In the genomic region with DNA sequence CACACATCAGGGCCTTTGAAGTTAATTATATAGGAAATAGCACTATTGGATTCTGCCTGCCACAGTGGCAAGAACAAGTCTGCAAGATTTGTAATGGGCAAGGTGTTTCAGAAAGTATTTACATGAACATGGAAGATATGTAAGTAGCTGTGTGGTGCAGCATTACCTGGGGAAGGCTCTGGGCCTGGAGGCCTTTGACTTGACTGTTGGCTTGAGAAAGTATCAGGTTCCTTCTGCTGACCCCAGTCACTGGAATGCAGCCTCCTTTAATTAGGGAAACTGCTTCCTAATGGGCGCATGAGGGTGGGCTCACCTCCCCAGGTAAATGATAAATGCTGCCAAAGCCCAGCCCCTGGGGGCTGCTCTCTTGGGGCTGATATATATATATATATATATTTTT, we compare ENCODE assay signal across 27 cellular contexts.
"Had no signal": no experiment of that assay in that cellular context is flagged by ENCODE, and none has a peak within 500 bp of the region (broad histone marks: within the 10 kb centered on the region; RNA-seq: fewer than 3 reads in every experiment).

No MANE protein-coding gene starts in this region.

- H3K4me1 ChIP-seq: uterus had no signal

- DNase-seq: hypothalamus; islet precursor cell; lower lobe of right lung; mammary epithelial cell; mesenchymal stem cell; naive thymus-derived CD8-positive, alpha-beta T cell; nephron progenitor cell; occipital lobe; ovary; right lobe of liver; stimulated activated CD4-positive, alpha-beta T cell treated with anti-CD3 and anti-CD28 coated beads, Interleukin-1b, Interleukin-23, amount 100 ng/mL, for 48 hours; stimulated activated CD4-positive, alpha-beta T cell treated with anti-CD3 and anti-CD28 coated beads, Interleukin-2, amount 100 ng/mL, for 48 hours; stimulated activated CD4-positive, alpha-beta T cell treated with anti-CD3 and anti-CD28 coated beads, Interleukin-4, amount 100 ng/mL, for 4 hours; stimulated activated CD8-positive, alpha-beta memory T cell treated with anti-CD3 and anti-CD28 coated beads, Interleukin-4, amount 100 ng/mL, for 48 hours; stimulated activated naive CD4-positive, alpha-beta T cell treated with Interleukin-2 at 50 U/mL for 16 hours; stimulated activated naive CD8-positive, alpha-beta T cell treated with anti-CD3 and anti-CD28 coated beads, Interleukin-15, amount 100 ng/mL, for 72 hours; substantia nigra; uterus had no signal

- H3K27me3 Mint-ChIP-seq: naive thymus-derived CD8-positive, alpha-beta T cell; progenitor cell of endocrine pancreas; stimulated activated memory B cell treated with anti-CD40 and anti-IgM and Interleukin-4, amounts not matched to agents 10 μg/mL and 1 μg/mL and 100 μg/mL, for 72 hours; stimulated activated naive CD8-positive, alpha-beta T cell treated with anti-CD3 and anti-CD28 coated beads, Interleukin-15, amount 100 ng/mL, for 72 hours; type B pancreatic cell had no signal

- ATAC-seq: left lobe of liver; lower lobe of right lung; naive thymus-derived CD8-positive, alpha-beta T cell; right lobe of liver; stimulated activated memory B cell treated with anti-CD40 and anti-IgM and Interleukin-4, amounts not matched to agents 10 μg/mL and 1 μg/mL and 100 μg/mL, for 72 hours; stimulated activated naive CD8-positive, alpha-beta T cell treated with anti-CD3 and anti-CD28 coated beads, Interleukin-15, amount 100 ng/mL, for 72 hours had no signal

- H3K9me3 Mint-ChIP-seq: naive thymus-derived CD8-positive, alpha-beta T cell; nephron progenitor cell; neural progenitor cell; stimulated activated memory B cell treated with anti-CD40 and anti-IgM and Interleukin-4, amounts not matched to agents 10 μg/mL and 1 μg/mL and 100 μg/mL, for 72 hours; stimulated activated naive CD8-positive, alpha-beta T cell treated with anti-CD3 and anti-CD28 coated beads, Interleukin-15, amount 100 ng/mL, for 72 hours; type B pancreatic cell had no signal

- H3K4me2 ChIP-seq: neural progenitor cell, smooth muscle cell had no signal

- H3K27ac ChIP-seq: lower lobe of right lung, neural progenitor cell, neutrophil, ovary, right atrium auricular region, right lobe of liver, tibial nerve, uterus had no signal

- H3K9me3 ChIP-seq: lower lobe of right lung, neutrophil, ovary, right atrium auricular region, right lobe of liver, tibial nerve, uterus had no signal

- H3K27me3 ChIP-seq: neural progenitor cell, neutrophil, ovary, right atrium auricular region, right lobe of liver, tibial nerve, uterus had no signal

- H3K4me3 Mint-ChIP-seq: naive thymus-derived CD8-positive, alpha-beta T cell; nephron progenitor cell; neural progenitor cell; stimulated activated memory B cell treated with anti-CD40 and anti-IgM and Interleukin-4, amounts not matched to agents 10 μg/mL and 1 μg/mL and 100 μg/mL, for 72 hours; stimulated activated naive CD8-positive, alpha-beta T cell treated with anti-CD3 and anti-CD28 coated beads, Interleukin-15, amount 100 ng/mL, for 72 hours; type B pancreatic cell had no signal

- H3K4me3 ChIP-seq: lower lobe of right lung, neural progenitor cell, ovary, right atrium auricular region, right lobe of liver, smooth muscle cell, tibial nerve, uterus had no signal

- H3K36me3 ChIP-seq: neural progenitor cell, ovary, right lobe of liver, uterus had no signal

- H3K27ac Mint-ChIP-seq: naive thymus-derived CD8-positive, alpha-beta T cell; nephron progenitor cell; progenitor cell of endocrine pancreas; stimulated activated memory B cell treated with anti-CD40 and anti-IgM and Interleukin-4, amounts not matched to agents 10 μg/mL and 1 μg/mL and 100 μg/mL, for 72 hours; stimulated activated naive CD8-positive, alpha-beta T cell treated with anti-CD3 and anti-CD28 coated beads, Interleukin-15, amount 100 ng/mL, for 72 hours; type B pancreatic cell had no signal
